In genomic region chr10:24811906-24812305, GRCh38 we compare ENCODE assay signal across 18 cellular contexts.
DNase-seq lines count a peak whose midpoint lies in the region; TF ChIP-seq lines count a peak whose summit lies in the region.
"Had no signal": no experiment of that assay in that cellular context is flagged by ENCODE, and none has a peak within 500 bp of the region (broad histone marks: within the 10 kb centered on the region; RNA-seq: fewer than 3 reads in every experiment).

No MANE protein-coding gene starts in this region.

- H3K4me3 Mint-ChIP-seq in MCF 10A (ENCODE audit: unreplicated experiment) (no peak overlapping the region), endothelial cell (ENCODE audit: unreplicated experiment) (no peak overlapping the region), mesothelial cell of epicardium (no peak overlapping the region)
- H3K4me3 Mint-ChIP-seq: activated T-cell treated with anti-CD3 and anti-CD28 coated beads, Interleukin-2, amount 50 U/mL, for 72 hours; CD14-positive monocyte; stimulated activated effector memory CD8-positive, alpha-beta T cell treated with anti-CD3 and anti-CD28 coated beads, Interleukin-12 subunit alpha, Interleukin-12 subunit beta, amount 100 ng/mL, for 72 hours had no signal

- POLR2A ChIA-PET in MCF 10A (lab: Yijun Ruan, JAX) = no interaction called here

- CTCF ChIA-PET in MCF 10A (lab: Yijun Ruan, JAX) = interaction anchor here (0.6 to 1.6 kb wide), 2 partner anchors 60 to 178 kb away, joined by 3 to 4 read pairs; no protein-coding TSS in a partner anchor

- 37 to 40% methylated on average over 11 of the region's 11 CpGs for WGBS in testis, 2 donors

- no peaks in the 10 kb centered on the region for H3K27me3 ChIP-seq in breast epithelium
- H3K27me3 ChIP-seq in testis = no peaks in the 10 kb centered on the region
- H3K27me3 ChIP-seq: adrenal gland, MG63, uterus had no signal

- no peaks in the 10 kb centered on the region for H3K4me1 ChIP-seq in breast epithelium
- peaks cover 9% of the 10 kb centered on the region for H3K4me1 ChIP-seq in testis
- H3K4me1 ChIP-seq: adrenal gland, uterus had no signal

- no peak overlapping the region for H3K27ac Mint-ChIP-seq in MCF 10A (ENCODE audit: low read depth, unreplicated experiment)
- H3K27ac Mint-ChIP-seq in endothelial cell (ENCODE audit: unreplicated experiment) = peak overlapping the region; percentile 38
- H3K27ac Mint-ChIP-seq in mesothelial cell of epicardium = no peak overlapping the region
- H3K27ac Mint-ChIP-seq: activated T-cell treated with anti-CD3 and anti-CD28 coated beads, Interleukin-2, amount 50 U/mL, for 72 hours; CD14-positive monocyte; stimulated activated effector memory CD8-positive, alpha-beta T cell treated with anti-CD3 and anti-CD28 coated beads, Interleukin-12 subunit alpha, Interleukin-12 subunit beta, amount 100 ng/mL, for 72 hours had no signal

- TF ChIP-seq CTCF in breast epithelium (IDR thresholded peaks at IDR 0.05) (no peak), MCF 10A (IDR thresholded peaks at IDR 0.05; ENCODE audit: unreplicated experiment) (no peak), endothelial cell (IDR thresholded peaks at IDR 0.05; ENCODE audit: unreplicated experiment) (no peak), testis (IDR thresholded peaks at IDR 0.05) (no peak), mesothelial cell of epicardium (IDR thresholded peaks at IDR 0.05; ENCODE audit: unreplicated experiment) (no peak)

- H3K9me3 Mint-ChIP-seq in MCF 10A (ENCODE audit: unreplicated experiment) (no peaks in the 10 kb centered on the region), endothelial cell (ENCODE audit: unreplicated experiment) (no peaks in the 10 kb centered on the region), mesothelial cell of epicardium (peaks cover 3% of the 10 kb centered on the region)
- H3K9me3 Mint-ChIP-seq: activated T-cell treated with anti-CD3 and anti-CD28 coated beads, Interleukin-2, amount 50 U/mL, for 72 hours; stimulated activated effector memory CD8-positive, alpha-beta T cell treated with anti-CD3 and anti-CD28 coated beads, Interleukin-12 subunit alpha, Interleukin-12 subunit beta, amount 100 ng/mL, for 72 hours had no signal

- DNase-seq in breast epithelium (ENCODE audit: low spot score in 2 of 2) (peak in 1 of 2 donors; percentile 79), MCF 10A (ENCODE audit: unreplicated experiment) (no peak), endothelial cell (ENCODE audit: low spot score) (peak; percentile 5), midbrain (lab: John Stamatoyannopoulos, UW) (peak; percentile 92), testis (peak; percentile 43), mesothelial cell of epicardium (ENCODE audit: low spot score in 2 of 2, unreplicated experiment in 2 of 2) (no peak), NCI-H146 treated with DMSO at 0.1 percent for 48 hours (lab: John Stamatoyannopoulos, UW; ENCODE audit: unreplicated experiment) (no peak)
- no peak for DNase-seq in stimulated activated CD4-positive, alpha-beta T cell treated with anti-CD3 and anti-CD28 coated beads, Interleukin-4, amount 100 ng/mL, for 24 hours
- DNase-seq: 8988T; activated T-cell treated with anti-CD3 and anti-CD28 coated beads, Interleukin-2, amount 50 U/mL, for 72 hours; adrenal gland; MG63; mucosa of descending colon; retina; T1000; uterus had no signal

- H3K4me3 ChIP-seq in breast epithelium = no peak overlapping the region
- H3K4me3 ChIP-seq in testis = no peak overlapping the region
- H3K4me3 ChIP-seq: adrenal gland, MG63, mucosa of descending colon, uterus had no signal

- TF ChIP-seq POLR2A in breast epithelium (IDR thresholded peaks at IDR 0.05) (no peak), testis (IDR thresholded peaks at IDR 0.05) (no peak)

- no peaks in the 10 kb centered on the region for H3K36me3 ChIP-seq in breast epithelium
- no peaks in the 10 kb centered on the region for H3K36me3 ChIP-seq in testis (ENCODE audit: low read depth, missing control alignments)
- H3K36me3 ChIP-seq: adrenal gland, MG63, uterus had no signal

- H3K9me3 ChIP-seq in breast epithelium (no peaks in the 10 kb centered on the region), testis (no peaks in the 10 kb centered on the region)
- H3K9me3 ChIP-seq: adrenal gland, MG63, mucosa of descending colon, uterus had no signal

- H3K27ac ChIP-seq in breast epithelium (peak overlapping the region; percentile 71 to 74), testis (no peak overlapping the region)
- H3K27ac ChIP-seq: adrenal gland, uterus had no signal

- no TSS peak for BruUV-seq in MCF 10A (replicated peaks; lab: Mats Ljungman, UMichigan)

- intact Hi-C loops in breast epithelium (cut with DNase I; ENCODE audit: low total_unique reads) = no loop called here
- intact Hi-C loops in MCF 10A (cut with micrococcal nuclease) = no loop called here
- intact Hi-C loops in testis (cut with DNase I; ENCODE audit: low total_unique reads) = no loop called here

- H3K36me3 Mint-ChIP-seq in MCF 10A (ENCODE audit: insufficient read depth, unreplicated experiment) (peaks cover 5% of the 10 kb centered on the region), endothelial cell (ENCODE audit: low read depth, unreplicated experiment) (no peaks in the 10 kb centered on the region), mesothelial cell of epicardium (peaks cover 2% of the 10 kb centered on the region)
- H3K36me3 Mint-ChIP-seq: CD14-positive monocyte; stimulated activated effector memory CD8-positive, alpha-beta T cell treated with anti-CD3 and anti-CD28 coated beads, Interleukin-12 subunit alpha, Interleukin-12 subunit beta, amount 100 ng/mL, for 72 hours had no signal

- H3K27me3 Mint-ChIP-seq in MCF 10A (ENCODE audit: insufficient read depth, unreplicated experiment) (no peaks in the 10 kb centered on the region), endothelial cell (ENCODE audit: unreplicated experiment) (peaks cover 2% of the 10 kb centered on the region), mesothelial cell of epicardium (ENCODE audit: low read depth) (no peaks in the 10 kb centered on the region)

- H3K4me1 Mint-ChIP-seq in MCF 10A (ENCODE audit: insufficient read depth, unreplicated experiment) (no peaks in the 10 kb centered on the region), endothelial cell (ENCODE audit: unreplicated experiment) (peaks cover 8% of the 10 kb centered on the region), mesothelial cell of epicardium (no peaks in the 10 kb centered on the region)
- H3K4me1 Mint-ChIP-seq: CD14-positive monocyte; stimulated activated effector memory CD8-positive, alpha-beta T cell treated with anti-CD3 and anti-CD28 coated beads, Interleukin-12 subunit alpha, Interleukin-12 subunit beta, amount 100 ng/mL, for 72 hours had no signal

Comparison
In these comparisons a context has a peak if more than half of its experiments do, and no peak if none do; other contexts are left out.
1. DNase-seq: peak in endothelial cell (single experiment), midbrain (single experiment) and testis (single experiment); none in MCF 10A (single experiment), mesothelial cell of epicardium (0 of 2), NCI-H146 treated with DMSO at 0.1 percent for 48 hours (single experiment) and stimulated activated CD4-positive, alpha-beta T cell treated with anti-CD3 and anti-CD28 coated beads, Interleukin-4, amount 100 ng/mL, for 24 hours (single experiment).
2. H3K27ac ChIP-seq: peak in breast epithelium (2 of 2); none in testis (0 of 2).